Comparison of ENCODE assay signal across 1 cellular context in genomic region chr2:155975734-155976133, GRCh38.
A peak's percentile ranks its signal among the peaks of the same experiment; 100 is the strongest.
TF ChIP-seq lines count a peak whose summit lies in the region.

No MANE protein-coding gene starts in this region.

TF ChIP-seq in HepG2, 621 proteins besides CTCF, POLR2A, EP300 and RAD21 (continued from another document and continues in another):
- TF ChIP-seq ZBTB39 (CRISPR knock-in tag; IDR thresholded peaks at IDR 0.05) (peak; percentile 86), ZNF841 (CRISPR knock-in tag; IDR thresholded peaks at IDR 0.05; ENCODE audit: borderline replicate concordance) (no peak), GATAD2A (CRISPR knock-in tag; IDR thresholded peaks at IDR 0.05) (peak; percentile 86), FOXP1 (IDR thresholded peaks at IDR 0.05) (no peak), FOXP1 (CRISPR knock-in tag; IDR thresholded peaks at IDR 0.05) (peak; percentile 87), ZNF337 (CRISPR knock-in tag; IDR thresholded peaks at IDR 0.05; ENCODE audit: borderline replicate concordance, low read depth) (0 out of 2 replicates have a peak, but pooled peaks have one; percentile 29), TP53 (CRISPR knock-in tag; conservative IDR thresholded peaks at IDR 0.05) (no peak), SOX6 (IDR thresholded peaks at IDR 0.05) (no peak), SOX6 (CRISPR knock-in tag; IDR thresholded peaks at IDR 0.05) (peak; percentile 86), HOXD1 (CRISPR knock-in tag; IDR thresholded peaks at IDR 0.05) (no peak), ZNF292 (CRISPR knock-in tag; IDR thresholded peaks at IDR 0.05; ENCODE audit: borderline replicate concordance, low read depth) (peak; percentile 75; the same call in 1 of the 2 replicates), ZSCAN25 (CRISPR knock-in tag; IDR thresholded peaks at IDR 0.05) (no peak), HIC2 (CRISPR knock-in tag; IDR thresholded peaks at IDR 0.05; ENCODE audit: low read depth) (peak; percentile 55; the same call in 1 of the 2 replicates), ZBTB43 (CRISPR knock-in tag; conservative IDR thresholded peaks at IDR 0.05) (no peak; the same call in 1 of the 2 replicates), HMG20B (CRISPR knock-in tag; conservative IDR thresholded peaks at IDR 0.05) (0 out of 2 replicates have a peak, but pooled peaks have one; percentile 21), ZNF280B (CRISPR knock-in tag; IDR thresholded peaks at IDR 0.05; ENCODE audit: borderline replicate concordance) (no peak), ZNF770 (CRISPR knock-in tag; IDR thresholded peaks at IDR 0.05) (no peak), ZNF878 (CRISPR knock-in tag; IDR thresholded peaks at IDR 0.05) (peak; percentile 66; the same call in 1 of the 2 replicates), ZNF703 (CRISPR knock-in tag; IDR thresholded peaks at IDR 0.05; ENCODE audit: borderline replicate concordance) (no peak), SMARCE1 (IDR thresholded peaks at IDR 0.05; ENCODE audit: borderline replicate concordance) (peak; percentile 44; the same call in 1 of the 2 replicates), ZNF564 (CRISPR knock-in tag; IDR thresholded peaks at IDR 0.05) (0 out of 2 replicates have a peak, but pooled peaks have one; percentile 58), ZFP1 (CRISPR knock-in tag; IDR thresholded peaks at IDR 0.05) (peak; percentile 86), KAT8 (CRISPR knock-in tag; IDR thresholded peaks at IDR 0.05) (0 out of 2 replicates have a peak, but pooled peaks have one; percentile 35), NR2C2 (CRISPR knock-in tag; IDR thresholded peaks at IDR 0.05; ENCODE audit: borderline replicate concordance) (peak; percentile 79), SPEN (CRISPR knock-in tag; IDR thresholded peaks at IDR 0.05; ENCODE audit: low read depth) (no peak), ATF7 (IDR thresholded peaks at IDR 0.05) (no peak), ATF7 (CRISPR knock-in tag; IDR thresholded peaks at IDR 0.05) (no peak), ZNF572 (CRISPR knock-in tag; IDR thresholded peaks at IDR 0.05) (no peak), TOE1 (CRISPR knock-in tag; IDR thresholded peaks at IDR 0.05) (no peak), RXRB (CRISPR knock-in tag; IDR thresholded peaks at IDR 0.05; ENCODE audit: borderline replicate concordance) (peak; percentile 62), FUBP1 (CRISPR knock-in tag; IDR thresholded peaks at IDR 0.05; ENCODE audit: borderline replicate concordance) (no peak), THRA (CRISPR knock-in tag; IDR thresholded peaks at IDR 0.05; ENCODE audit: borderline replicate concordance) (0 out of 2 replicates have a peak, but pooled peaks have one; percentile 12), DRAP1 (CRISPR knock-in tag; IDR thresholded peaks at IDR 0.05) (0 out of 2 replicates have a peak, but pooled peaks have one; percentile 36), ZFP90 (CRISPR knock-in tag; IDR thresholded peaks at IDR 0.05; ENCODE audit: borderline replicate concordance) (0 out of 2 replicates have a peak, but pooled peaks have one; percentile 22), TRIM22 (IDR thresholded peaks at IDR 0.05) (no peak), LCORL (IDR thresholded peaks at IDR 0.05) (no peak), LCORL (CRISPR knock-in tag; IDR thresholded peaks at IDR 0.05) (peak; percentile 82), ZNF414 (CRISPR knock-in tag; IDR thresholded peaks at IDR 0.05) (0 out of 2 replicates have a peak, but pooled peaks have one; percentile 69), ZFP82 (CRISPR knock-in tag; IDR thresholded peaks at IDR 0.05; ENCODE audit: borderline replicate concordance) (no peak), ZNF33A (CRISPR knock-in tag; IDR thresholded peaks at IDR 0.05; ENCODE audit: borderline replicate concordance) (no peak), FOXO1 (CRISPR knock-in tag; IDR thresholded peaks at IDR 0.05) (peak; percentile 93), TEAD3 (CRISPR knock-in tag; optimal IDR thresholded peaks at IDR 0.05; ENCODE audit: borderline replicate concordance) (peak; percentile 98), ARID5B (CRISPR knock-in tag; IDR thresholded peaks at IDR 0.05) (peak; percentile 95), ZNF562 (CRISPR knock-in tag; IDR thresholded peaks at IDR 0.05; ENCODE audit: borderline replicate concordance) (no peak)
